8 cellular contexts compared by ENCODE assay signal in the genomic region with DNA sequence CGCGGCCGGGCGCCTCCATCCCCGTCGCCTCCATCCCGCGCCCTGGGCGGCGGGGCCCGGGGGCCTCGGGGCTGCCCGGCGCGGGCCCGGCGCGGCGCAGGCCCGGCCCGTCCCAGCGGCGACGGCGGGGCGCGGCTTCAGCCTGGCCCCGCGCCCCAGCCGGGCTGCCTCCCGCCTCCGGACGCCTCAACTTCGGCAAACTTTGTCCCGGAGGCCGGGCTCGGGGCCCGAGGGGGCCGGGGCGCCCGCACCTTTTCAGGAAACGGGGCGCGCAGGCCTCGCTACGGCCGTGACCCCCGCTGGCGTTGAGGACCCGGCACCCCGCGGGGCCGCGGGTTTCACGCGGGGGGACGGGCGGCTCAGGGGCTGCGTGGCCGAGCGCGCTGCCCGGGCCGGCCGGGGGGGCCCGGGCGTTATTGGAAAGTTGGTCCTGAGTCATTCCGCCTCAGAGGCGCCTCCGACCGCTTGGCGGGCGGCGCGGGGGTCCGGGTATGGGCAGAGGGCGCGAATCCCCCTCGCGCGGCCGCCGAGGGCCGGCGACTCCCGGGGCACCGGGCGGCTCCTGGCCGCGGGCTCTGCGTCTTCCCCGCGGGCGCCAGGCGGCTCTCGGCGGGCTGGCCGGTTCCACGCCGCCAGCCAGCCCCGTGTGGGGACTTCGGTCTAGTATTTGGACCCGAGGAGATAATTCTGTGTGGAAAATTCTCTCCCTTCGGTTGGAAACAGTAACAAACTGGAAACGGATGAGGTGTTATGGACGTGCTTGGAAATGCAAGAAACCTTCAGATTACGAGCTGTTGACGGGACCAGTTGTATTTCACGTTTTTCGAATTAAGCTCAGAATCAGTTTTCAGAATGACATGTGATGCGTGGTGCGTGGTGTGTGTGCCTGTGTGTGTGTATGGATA. TPM values are rescaled to one million over a fixed set of nuclear protein-coding genes. Genes with fewer than 3 reads are reported as not detected.
DNase-seq lines count a peak whose midpoint lies in the region; ATAC-seq and TF ChIP-seq lines count a peak whose summit lies in the region.

No MANE protein-coding gene starts in this region.

- H3K36me3 ChIP-seq in upper lobe of left lung, result no peaks in the 10 kb centered on the region

- TF ChIP-seq POLR2A in upper lobe of left lung (IDR thresholded peaks at IDR 0.05), result no peak

- ATAC-seq in GM18907 (IDR thresholded peaks at IDR 0.05; ENCODE audit: unreplicated experiment) (peak; percentile 19), HG03469 (IDR thresholded peaks at IDR 0.05; ENCODE audit: unreplicated experiment) (peak; percentile 1), esophagus mucosa (peak; percentile 33), naive B cell (ENCODE audit: low read depth in 2 of 2) (peak; percentile 22 to 31), upper lobe of left lung (ENCODE audit: low FRiP score in 2 of 2) (peak in 1 of 2 donors; percentile 55)

- H3K36me3 Mint-ChIP-seq in naive B cell, result peaks cover 4 to 15% of the 10 kb centered on the region in 2 donors

- H3K27ac Mint-ChIP-seq in naive B cell, result peak overlapping the region; percentile 91 to 99 (median 96)

- peak overlapping the region; percentile 75 to 93 (median 88) for H3K27ac ChIP-seq in upper lobe of left lung

- H3K4me3 ChIP-seq in upper lobe of left lung, result peak overlapping the region; percentile 60 to 95 (median 82)

- H3K4me1 ChIP-seq in upper lobe of left lung, result peaks cover 18 to 33% (median 21%) of the 10 kb centered on the region in 4 donors

- WGBS in upper lobe of left lung, 2 donors, result 0% methylated on average over 17 to 31 of the region's 112 CpGs

- no peaks in the 10 kb centered on the region for H3K27me3 Mint-ChIP-seq in naive B cell

- no peaks in the 10 kb centered on the region for H3K27me3 ChIP-seq in upper lobe of left lung

- peak overlapping the region; percentile 75 to 95 (median 91) for H3K4me3 Mint-ChIP-seq in naive B cell

- H3K9me3 Mint-ChIP-seq in naive B cell, result no peaks in the 10 kb centered on the region

- peak in 1 of 6 experiments; percentile 23 for TF ChIP-seq CTCF in upper lobe of left lung (IDR thresholded peaks at IDR 0.05)

- H3K4me1 Mint-ChIP-seq in naive B cell, result peaks cover 58 to 71% (median 65%) of the 10 kb centered on the region in 3 donors

- no peak for TF ChIP-seq EP300 in upper lobe of left lung (IDR thresholded peaks at IDR 0.05)

- H3K9me3 ChIP-seq in upper lobe of left lung, result no peaks in the 10 kb centered on the region

- DNase-seq in AG08395 (ENCODE audit: low spot score) (peak; percentile 65), naive B cell (peak; percentile 51), upper lobe of left lung (peak in 1 of 2 donors; percentile 90), hippocampal formation (lab: John Stamatoyannopoulos, UW) (no peak)
- DNase-seq in activated CD4-positive, alpha-beta T cell treated with anti-CD3 and anti-CD28 coated beads, Interleukin-2, amount 50 U/mL, for 1 hour, result peak; percentile 15

RNA-seq across cellular contexts. Expression of a gene that starts 0.7 kb away (rescaled TPM):
- total RNA-seq in esophagus mucosa (15.1 TPM), upper lobe of left lung (10 to 100 TPM; 14.7 to 45.4 (median 22.1) TPM)
- polyA plus RNA-seq in naive B cell (ENCODE audit: low read depth in 6 of 6), result 10 to 100 TPM; 22.2 to 36.7 (median 27.0) TPM

Comparison
In these comparisons a context has a peak if more than half of its experiments do, and no peak if none do; other contexts are left out.
1. DNase-seq: peak in AG08395 (single experiment), activated CD4-positive, alpha-beta T cell treated with anti-CD3 and anti-CD28 coated beads, Interleukin-2, amount 50 U/mL, for 1 hour (single experiment) and naive B cell (single experiment); none in hippocampal formation (0 of 2).